ENCODE assay signal across 2 cellular contexts in genomic region chr22:41648431-41648830, GRCh38.
TF ChIP-seq lines count a peak whose summit lies in the region.

No MANE protein-coding gene starts in this region.

TF ChIP-seq in HCT116, 20 proteins besides CTCF, POLR2A, EP300 and RAD21:
- TF ChIP-seq TCF7L2 (IDR thresholded peaks at IDR 0.05; ENCODE audit: borderline replicate concordance, extremely low read depth, insufficient read depth, insufficient read length) (no peak), SIN3A (IDR thresholded peaks at IDR 0.05; ENCODE audit: low read depth) (no peak), POLR2AphosphoS5 (IDR thresholded peaks at IDR 0.05; ENCODE audit: low read depth, low read length) (no peak), ELF1 (IDR thresholded peaks at IDR 0.05; ENCODE audit: borderline replicate concordance, low read depth) (no peak), JUND (IDR thresholded peaks at IDR 0.05) (no peak), ZNF274 (IDR thresholded peaks at IDR 0.05; ENCODE audit: low read depth, low read length) (no peak)

TF ChIP-seq in K562, 482 proteins besides CTCF, POLR2A, EP300 and RAD21:
- no peak for TF ChIP-seq SNRNP70 (optimal IDR thresholded peaks at IDR 0.05; ENCODE audit: low read depth, low read length)
- TF ChIP-seq ZNF184 (CRISPR knock-in tag; IDR thresholded peaks at IDR 0.05): no peak
- no peak for TF ChIP-seq MCM2 (IDR thresholded peaks at IDR 0.05; ENCODE audit: low read depth)
- no peak for TF ChIP-seq NBN (IDR thresholded peaks at IDR 0.05; ENCODE audit: low read depth)
- no peak for TF ChIP-seq SNAPC5 (CRISPR knock-in tag; IDR thresholded peaks at IDR 0.05)
- no peak for TF ChIP-seq ZFPM2 (CRISPR knock-in tag; IDR thresholded peaks at IDR 0.05)
- TF ChIP-seq GTF3C2 (IDR thresholded peaks at IDR 0.05; ENCODE audit: borderline replicate concordance, extremely low read depth, insufficient read length): no peak
- TF ChIP-seq GATAD2A (IDR thresholded peaks at IDR 0.05): no peak
- TF ChIP-seq PYGO2 (tag; IDR thresholded peaks at IDR 0.05): no peak
- no peak for TF ChIP-seq ZNF785 (CRISPR knock-in tag; IDR thresholded peaks at IDR 0.05)
- no peak for TF ChIP-seq HNRNPK (IDR thresholded peaks at IDR 0.05; ENCODE audit: low read depth, low read length, poor library complexity, severe bottlenecking)
- no peak for TF ChIP-seq MAFG (tag; conservative IDR thresholded peaks at IDR 0.05)
- no peak for TF ChIP-seq MNT (conservative IDR thresholded peaks at IDR 0.05)
